ENCODE assay signal across 1 cellular context in genomic region chr16:20740901-20741491, GRCh38.
TF ChIP-seq lines count a peak whose summit lies in the region.

No MANE protein-coding gene starts in this region.

TF ChIP-seq in K562, 482 proteins besides CTCF, POLR2A, EP300 and RAD21 (continued from another document and continues in another):
- TF ChIP-seq, protein P1, sequence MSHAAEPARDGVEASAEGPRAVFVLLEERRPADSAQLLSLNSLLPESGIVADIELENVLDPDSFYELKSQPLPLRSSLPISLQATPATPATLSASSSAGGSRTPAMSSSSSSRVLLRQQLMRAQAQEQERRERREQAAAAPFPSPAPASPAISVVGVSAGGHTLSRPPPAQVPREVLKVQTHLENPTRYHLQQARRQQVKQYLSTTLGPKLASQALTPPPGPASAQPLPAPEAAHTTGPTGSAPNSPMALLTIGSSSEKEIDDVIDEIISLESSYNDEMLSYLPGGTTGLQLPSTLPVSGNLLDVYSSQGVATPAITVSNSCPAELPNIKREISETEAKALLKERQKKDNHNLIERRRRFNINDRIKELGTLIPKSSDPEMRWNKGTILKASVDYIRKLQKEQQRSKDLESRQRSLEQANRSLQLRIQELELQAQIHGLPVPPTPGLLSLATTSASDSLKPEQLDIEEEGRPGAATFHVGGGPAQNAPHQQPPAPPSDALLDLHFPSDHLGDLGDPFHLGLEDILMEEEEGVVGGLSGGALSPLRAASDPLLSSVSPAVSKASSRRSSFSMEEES (CRISPR knock-in tag; IDR thresholded peaks at IDR 0.05), result no peak
- TF ChIP-seq, protein P2, sequence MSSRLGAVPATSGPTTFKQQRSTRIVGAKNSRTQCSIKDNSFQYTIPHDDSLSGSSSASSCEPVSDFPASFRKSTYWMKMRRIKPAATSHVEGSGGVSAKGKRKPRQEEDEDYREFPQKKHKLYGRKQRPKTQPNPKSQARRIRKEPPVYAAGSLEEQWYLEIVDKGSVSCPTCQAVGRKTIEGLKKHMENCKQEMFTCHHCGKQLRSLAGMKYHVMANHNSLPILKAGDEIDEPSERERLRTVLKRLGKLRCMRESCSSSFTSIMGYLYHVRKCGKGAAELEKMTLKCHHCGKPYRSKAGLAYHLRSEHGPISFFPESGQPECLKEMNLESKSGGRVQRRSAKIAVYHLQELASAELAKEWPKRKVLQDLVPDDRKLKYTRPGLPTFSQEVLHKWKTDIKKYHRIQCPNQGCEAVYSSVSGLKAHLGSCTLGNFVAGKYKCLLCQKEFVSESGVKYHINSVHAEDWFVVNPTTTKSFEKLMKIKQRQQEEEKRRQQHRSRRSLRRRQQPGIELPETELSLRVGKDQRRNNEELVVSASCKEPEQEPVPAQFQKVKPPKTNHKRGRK (tag; IDR thresholded peaks at IDR 0.05), result no peak
- no peak for TF ChIP-seq CBFA2T2 (conservative IDR thresholded peaks at IDR 0.05)
- TF ChIP-seq ZNF445 (CRISPR knock-in tag; IDR thresholded peaks at IDR 0.05; ENCODE audit: low read depth), result no peak
- no peak for TF ChIP-seq ZNF224 (CRISPR knock-in tag; IDR thresholded peaks at IDR 0.05)
- no peak for TF ChIP-seq POLR2AphosphoS2 (IDR thresholded peaks at IDR 0.05; ENCODE audit: low read length)
- no peak for TF ChIP-seq HLTF (IDR thresholded peaks at IDR 0.05)
- no peak for TF ChIP-seq ZBED1 (IDR thresholded peaks at IDR 0.05)
- no peak for TF ChIP-seq MAX (CRISPR knock-in tag; IDR thresholded peaks at IDR 0.05)
- TF ChIP-seq, protein P3, sequence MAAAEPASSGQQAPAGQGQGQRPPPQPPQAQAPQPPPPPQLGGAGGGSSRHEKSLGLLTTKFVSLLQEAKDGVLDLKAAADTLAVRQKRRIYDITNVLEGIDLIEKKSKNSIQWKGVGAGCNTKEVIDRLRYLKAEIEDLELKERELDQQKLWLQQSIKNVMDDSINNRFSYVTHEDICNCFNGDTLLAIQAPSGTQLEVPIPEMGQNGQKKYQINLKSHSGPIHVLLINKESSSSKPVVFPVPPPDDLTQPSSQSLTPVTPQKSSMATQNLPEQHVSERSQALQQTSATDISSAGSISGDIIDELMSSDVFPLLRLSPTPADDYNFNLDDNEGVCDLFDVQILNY (CRISPR knock-in tag; IDR thresholded peaks at IDR 0.05), result no peak
- TF ChIP-seq NFE2 (IDR thresholded peaks at IDR 0.05; ENCODE audit: low read depth), result no peak
- TF ChIP-seq, protein P4, sequence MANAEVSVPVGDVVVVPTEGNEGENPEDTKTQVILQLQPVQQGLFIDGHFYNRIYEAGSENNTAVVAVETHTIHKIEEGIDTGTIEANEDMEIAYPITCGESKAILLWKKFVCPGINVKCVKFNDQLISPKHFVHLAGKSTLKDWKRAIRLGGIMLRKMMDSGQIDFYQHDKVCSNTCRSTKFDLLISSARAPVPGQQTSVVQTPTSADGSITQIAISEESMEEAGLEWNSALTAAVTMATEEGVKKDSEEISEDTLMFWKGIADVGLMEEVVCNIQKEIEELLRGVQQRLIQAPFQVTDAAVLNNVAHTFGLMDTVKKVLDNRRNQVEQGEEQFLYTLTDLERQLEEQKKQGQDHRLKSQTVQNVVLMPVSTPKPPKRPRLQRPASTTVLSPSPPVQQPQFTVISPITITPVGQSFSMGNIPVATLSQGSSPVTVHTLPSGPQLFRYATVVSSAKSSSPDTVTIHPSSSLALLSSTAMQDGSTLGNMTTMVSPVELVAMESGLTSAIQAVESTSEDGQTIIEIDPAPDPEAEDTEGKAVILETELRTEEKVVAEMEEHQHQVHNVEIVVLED (CRISPR knock-in tag; IDR thresholded peaks at IDR 0.05), result no peak
- TF ChIP-seq CHCHD3 (CRISPR knock-in tag; IDR thresholded peaks at IDR 0.05), result no peak
- TF ChIP-seq, protein P5, sequence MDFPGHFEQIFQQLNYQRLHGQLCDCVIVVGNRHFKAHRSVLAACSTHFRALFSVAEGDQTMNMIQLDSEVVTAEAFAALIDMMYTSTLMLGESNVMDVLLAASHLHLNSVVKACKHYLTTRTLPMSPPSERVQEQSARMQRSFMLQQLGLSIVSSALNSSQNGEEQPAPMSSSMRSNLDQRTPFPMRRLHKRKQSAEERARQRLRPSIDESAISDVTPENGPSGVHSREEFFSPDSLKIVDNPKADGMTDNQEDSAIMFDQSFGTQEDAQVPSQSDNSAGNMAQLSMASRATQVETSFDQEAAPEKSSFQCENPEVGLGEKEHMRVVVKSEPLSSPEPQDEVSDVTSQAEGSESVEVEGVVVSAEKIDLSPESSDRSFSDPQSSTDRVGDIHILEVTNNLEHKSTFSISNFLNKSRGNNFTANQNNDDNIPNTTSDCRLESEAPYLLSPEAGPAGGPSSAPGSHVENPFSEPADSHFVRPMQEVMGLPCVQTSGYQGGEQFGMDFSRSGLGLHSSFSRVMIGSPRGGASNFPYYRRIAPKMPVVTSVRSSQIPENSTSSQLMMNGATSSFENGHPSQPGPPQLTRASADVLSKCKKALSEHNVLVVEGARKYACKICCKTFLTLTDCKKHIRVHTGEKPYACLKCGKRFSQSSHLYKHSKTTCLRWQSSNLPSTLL (IDR thresholded peaks at IDR 0.05), result no peak
- TF ChIP-seq, protein P6, sequence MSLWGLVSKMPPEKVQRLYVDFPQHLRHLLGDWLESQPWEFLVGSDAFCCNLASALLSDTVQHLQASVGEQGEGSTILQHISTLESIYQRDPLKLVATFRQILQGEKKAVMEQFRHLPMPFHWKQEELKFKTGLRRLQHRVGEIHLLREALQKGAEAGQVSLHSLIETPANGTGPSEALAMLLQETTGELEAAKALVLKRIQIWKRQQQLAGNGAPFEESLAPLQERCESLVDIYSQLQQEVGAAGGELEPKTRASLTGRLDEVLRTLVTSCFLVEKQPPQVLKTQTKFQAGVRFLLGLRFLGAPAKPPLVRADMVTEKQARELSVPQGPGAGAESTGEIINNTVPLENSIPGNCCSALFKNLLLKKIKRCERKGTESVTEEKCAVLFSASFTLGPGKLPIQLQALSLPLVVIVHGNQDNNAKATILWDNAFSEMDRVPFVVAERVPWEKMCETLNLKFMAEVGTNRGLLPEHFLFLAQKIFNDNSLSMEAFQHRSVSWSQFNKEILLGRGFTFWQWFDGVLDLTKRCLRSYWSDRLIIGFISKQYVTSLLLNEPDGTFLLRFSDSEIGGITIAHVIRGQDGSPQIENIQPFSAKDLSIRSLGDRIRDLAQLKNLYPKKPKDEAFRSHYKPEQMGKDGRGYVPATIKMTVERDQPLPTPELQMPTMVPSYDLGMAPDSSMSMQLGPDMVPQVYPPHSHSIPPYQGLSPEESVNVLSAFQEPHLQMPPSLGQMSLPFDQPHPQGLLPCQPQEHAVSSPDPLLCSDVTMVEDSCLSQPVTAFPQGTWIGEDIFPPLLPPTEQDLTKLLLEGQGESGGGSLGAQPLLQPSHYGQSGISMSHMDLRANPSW (CRISPR knock-in tag; IDR thresholded peaks at IDR 0.05), result no peak
- no peak for TF ChIP-seq HOMEZ (CRISPR knock-in tag; IDR thresholded peaks at IDR 0.05)
- no peak for TF ChIP-seq SRSF9 (IDR thresholded peaks at IDR 0.05; ENCODE audit: borderline replicate concordance, low read depth, low read length)
- TF ChIP-seq POLR2H (tag; IDR thresholded peaks at IDR 0.05; ENCODE audit: low read depth), result peak; percentile 81
- no peak for TF ChIP-seq ILF3 (IDR thresholded peaks at IDR 0.05; ENCODE audit: borderline replicate concordance)
- TF ChIP-seq RBM14 (IDR thresholded peaks at IDR 0.05; ENCODE audit: borderline replicate concordance, insufficient read depth, low read depth, low read length), result no peak
- peak; percentile 25 for TF ChIP-seq SAP30 (IDR thresholded peaks at IDR 0.05; ENCODE audit: borderline replicate concordance, insufficient read depth, low read depth, low read length, poor library complexity, severe bottlenecking)
- TF ChIP-seq SIN3B (IDR thresholded peaks at IDR 0.05; ENCODE audit: low read depth), result no peak
- no peak for TF ChIP-seq ZNF551 (CRISPR knock-in tag; IDR thresholded peaks at IDR 0.05)
- peak; percentile 80; the same call in 1 of the 2 replicates for TF ChIP-seq ZNF263 (CRISPR knock-in tag; IDR thresholded peaks at IDR 0.05; ENCODE audit: borderline replicate concordance)
- TF ChIP-seq TEAD1 (CRISPR knock-in tag; IDR thresholded peaks at IDR 0.05), result 0 out of 4 replicates have a peak, but pooled peaks of 1 of the 2 experiments have one; percentile 62
- no peak for TF ChIP-seq C11orf30 (IDR thresholded peaks at IDR 0.05; ENCODE audit: low read depth)
- no peak for TF ChIP-seq E2F4 (CRISPR knock-in tag; IDR thresholded peaks at IDR 0.05; ENCODE audit: low read depth)
- TF ChIP-seq, protein P7, sequence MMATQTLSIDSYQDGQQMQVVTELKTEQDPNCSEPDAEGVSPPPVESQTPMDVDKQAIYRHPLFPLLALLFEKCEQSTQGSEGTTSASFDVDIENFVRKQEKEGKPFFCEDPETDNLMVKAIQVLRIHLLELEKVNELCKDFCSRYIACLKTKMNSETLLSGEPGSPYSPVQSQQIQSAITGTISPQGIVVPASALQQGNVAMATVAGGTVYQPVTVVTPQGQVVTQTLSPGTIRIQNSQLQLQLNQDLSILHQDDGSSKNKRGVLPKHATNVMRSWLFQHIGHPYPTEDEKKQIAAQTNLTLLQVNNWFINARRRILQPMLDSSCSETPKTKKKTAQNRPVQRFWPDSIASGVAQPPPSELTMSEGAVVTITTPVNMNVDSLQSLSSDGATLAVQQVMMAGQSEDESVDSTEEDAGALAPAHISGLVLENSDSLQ (IDR thresholded peaks at IDR 0.05), result no peak
- TF ChIP-seq, protein P8, sequence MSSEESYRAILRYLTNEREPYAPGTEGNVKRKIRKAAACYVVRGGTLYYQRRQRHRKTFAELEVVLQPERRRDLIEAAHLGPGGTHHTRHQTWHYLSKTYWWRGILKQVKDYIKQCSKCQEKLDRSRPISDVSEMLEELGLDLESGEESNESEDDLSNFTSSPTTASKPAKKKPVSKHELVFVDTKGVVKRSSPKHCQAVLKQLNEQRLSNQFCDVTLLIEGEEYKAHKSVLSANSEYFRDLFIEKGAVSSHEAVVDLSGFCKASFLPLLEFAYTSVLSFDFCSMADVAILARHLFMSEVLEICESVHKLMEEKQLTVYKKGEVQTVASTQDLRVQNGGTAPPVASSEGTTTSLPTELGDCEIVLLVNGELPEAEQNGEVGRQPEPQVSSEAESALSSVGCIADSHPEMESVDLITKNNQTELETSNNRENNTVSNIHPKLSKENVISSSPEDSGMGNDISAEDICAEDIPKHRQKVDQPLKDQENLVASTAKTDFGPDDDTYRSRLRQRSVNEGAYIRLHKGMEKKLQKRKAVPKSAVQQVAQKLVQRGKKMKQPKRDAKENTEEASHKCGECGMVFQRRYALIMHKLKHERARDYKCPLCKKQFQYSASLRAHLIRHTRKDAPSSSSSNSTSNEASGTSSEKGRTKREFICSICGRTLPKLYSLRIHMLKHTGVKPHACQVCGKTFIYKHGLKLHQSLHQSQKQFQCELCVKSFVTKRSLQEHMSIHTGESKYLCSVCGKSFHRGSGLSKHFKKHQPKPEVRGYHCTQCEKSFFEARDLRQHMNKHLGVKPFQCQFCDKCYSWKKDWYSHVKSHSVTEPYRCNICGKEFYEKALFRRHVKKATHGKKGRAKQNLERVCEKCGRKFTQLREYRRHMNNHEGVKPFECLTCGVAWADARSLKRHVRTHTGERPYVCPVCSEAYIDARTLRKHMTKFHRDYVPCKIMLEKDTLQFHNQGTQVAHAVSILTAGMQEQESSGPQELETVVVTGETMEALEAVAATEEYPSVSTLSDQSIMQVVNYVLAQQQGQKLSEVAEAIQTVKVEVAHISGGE (CRISPR knock-in tag; IDR thresholded peaks at IDR 0.05), result 0 out of 6 replicates have a peak, but pooled peaks of 1 of the 3 experiments have one; percentile 4
- TF ChIP-seq COPS2 (conservative IDR thresholded peaks at IDR 0.05), result no peak
- no peak for TF ChIP-seq ETS2 (tag; IDR thresholded peaks at IDR 0.05; ENCODE audit: borderline replicate concordance, poor library complexity, severe bottlenecking)
- TF ChIP-seq CCNT2 (IDR thresholded peaks at IDR 0.05; ENCODE audit: borderline replicate concordance, extremely low read depth, insufficient read length, low read depth, low read length), result no peak
- TF ChIP-seq, protein P9, sequence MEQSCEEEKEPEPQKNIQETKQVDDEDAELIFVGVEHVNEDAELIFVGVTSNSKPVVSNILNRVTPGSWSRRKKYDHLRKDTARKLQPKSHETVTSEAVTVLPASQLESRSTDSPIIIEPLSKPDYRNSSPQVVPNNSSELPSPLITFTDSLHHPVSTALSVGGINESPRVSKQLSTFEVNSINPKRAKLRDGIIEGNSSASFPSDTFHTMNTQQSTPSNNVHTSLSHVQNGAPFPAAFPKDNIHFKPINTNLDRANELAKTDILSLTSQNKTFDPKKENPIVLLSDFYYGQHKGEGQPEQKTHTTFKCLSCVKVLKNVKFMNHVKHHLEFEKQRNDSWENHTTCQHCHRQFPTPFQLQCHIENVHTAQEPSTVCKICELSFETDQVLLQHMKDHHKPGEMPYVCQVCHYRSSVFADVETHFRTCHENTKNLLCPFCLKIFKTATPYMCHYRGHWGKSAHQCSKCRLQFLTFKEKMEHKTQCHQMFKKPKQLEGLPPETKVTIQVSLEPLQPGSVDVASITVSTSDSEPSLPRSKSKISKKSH (CRISPR knock-in tag; IDR thresholded peaks at IDR 0.05), result 0 out of 2 replicates have a peak, but pooled peaks have one; percentile 27
- no peak for TF ChIP-seq RBM17 (IDR thresholded peaks at IDR 0.05; ENCODE audit: borderline replicate concordance, low read depth, low read length)
- TF ChIP-seq, protein P10, sequence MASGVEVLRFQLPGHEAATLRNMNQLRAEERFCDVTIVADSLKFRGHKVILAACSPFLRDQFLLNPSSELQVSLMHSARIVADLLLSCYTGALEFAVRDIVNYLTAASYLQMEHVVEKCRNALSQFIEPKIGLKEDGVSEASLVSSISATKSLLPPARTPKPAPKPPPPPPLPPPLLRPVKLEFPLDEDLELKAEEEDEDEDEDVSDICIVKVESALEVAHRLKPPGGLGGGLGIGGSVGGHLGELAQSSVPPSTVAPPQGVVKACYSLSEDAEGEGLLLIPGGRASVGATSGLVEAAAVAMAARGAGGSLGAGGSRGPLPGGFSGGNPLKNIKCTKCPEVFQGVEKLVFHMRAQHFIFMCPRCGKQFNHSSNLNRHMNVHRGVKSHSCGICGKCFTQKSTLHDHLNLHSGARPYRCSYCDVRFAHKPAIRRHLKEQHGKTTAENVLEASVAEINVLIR (CRISPR knock-in tag; IDR thresholded peaks at IDR 0.05), result no peak
- TF ChIP-seq IFI16 (CRISPR knock-in tag; IDR thresholded peaks at IDR 0.05), result no peak
- TF ChIP-seq OTX1 (CRISPR knock-in tag; IDR thresholded peaks at IDR 0.05), result no peak
- no peak for TF ChIP-seq XRCC5 (IDR thresholded peaks at IDR 0.05; ENCODE audit: low read depth, low read length)
